ENCODE assay signal across 20 cellular contexts in genomic region chr5:144198386-144198785, GRCh38. TPM values are rescaled to one million over a fixed set of nuclear protein-coding genes. Genes with fewer than 3 reads are reported as not detected.
DNase-seq lines count a peak whose midpoint lies in the region; ATAC-seq and TF ChIP-seq lines count a peak whose summit lies in the region.
"Had no signal": no experiment of that assay in that cellular context is flagged by ENCODE, and none has a peak within 500 bp of the region (broad histone marks: within the 10 kb centered on the region; RNA-seq: fewer than 3 reads in every experiment).

No MANE protein-coding gene starts in this region.

- H3K4me1 ChIP-seq in mesenchymal stem cell (ENCODE audit: control insufficient read depth, insufficient read depth, low read depth, low read length) = peaks cover 2% of the 10 kb centered on the region
- H3K4me1 ChIP-seq: Peyer's patch had no signal

- H3K27ac ChIP-seq in mesenchymal stem cell (ENCODE audit: low read length, poor library complexity, severe bottlenecking) = peak overlapping the region; percentile 8
- H3K27ac ChIP-seq: HL-60, KMS-11, Peyer's patch, tibial nerve had no signal

- no peak overlapping the region for H3K4ac ChIP-seq in mesenchymal stem cell (ENCODE audit: low read depth in 1 of 2, low read length in 2 of 2)

- no peak overlapping the region for H3K18ac ChIP-seq in mesenchymal stem cell (ENCODE audit: low read depth in 1 of 2, low read length in 2 of 2)

- no peak overlapping the region for H3K4me2 ChIP-seq in mesenchymal stem cell (ENCODE audit: low read length, poor library complexity, severe bottlenecking)
- H3K4me2 ChIP-seq: KMS-11 had no signal

- H2BK120ac ChIP-seq in mesenchymal stem cell (ENCODE audit: low read depth, low read length) = no peak overlapping the region

- H3K23ac ChIP-seq in mesenchymal stem cell (ENCODE audit: low read length in 2 of 2) = no peak overlapping the region

- TF ChIP-seq CTCF in choroid plexus epithelial cell (conservative IDR thresholded peaks at IDR 0.05; ENCODE audit: low read depth, low read length) = no peak
- no peak for TF ChIP-seq CTCF in omental fat pad (IDR thresholded peaks at IDR 0.05)

- H2BK5ac ChIP-seq in mesenchymal stem cell (ENCODE audit: low read depth, low read length, poor library complexity, severe bottlenecking) = no peak overlapping the region

- no peaks in the 10 kb centered on the region for H3K27me3 ChIP-seq in mesenchymal stem cell (ENCODE audit: control insufficient read depth in 1 of 2, insufficient read depth in 1 of 2, low read length in 2 of 2)
- H3K27me3 ChIP-seq: Peyer's patch had no signal

- H3K36me3 ChIP-seq in mesenchymal stem cell (ENCODE audit: control insufficient read depth in 1 of 2, insufficient read depth in 2 of 2, low read depth in 1 of 2, low read length in 2 of 2) = no peaks in the 10 kb centered on the region
- H3K36me3 ChIP-seq: Peyer's patch, tibial nerve had no signal

- H3K4me3 ChIP-seq in choroid plexus epithelial cell (ENCODE audit: low read depth, low read length) (no peak overlapping the region), mesenchymal stem cell (ENCODE audit: insufficient read depth in 1 of 2, low read depth in 1 of 2, low read length in 2 of 2) (no peak overlapping the region)
- H3K4me3 ChIP-seq: Peyer's patch, tibial nerve had no signal

- ATAC-seq in GM18867 (IDR thresholded peaks at IDR 0.05; ENCODE audit: unreplicated experiment) (no peak), omental fat pad (ENCODE audit: low FRiP score) (no peak), HG03025 (IDR thresholded peaks at IDR 0.05; ENCODE audit: low FRiP score, unreplicated experiment) (no peak)
- ATAC-seq: sciatic nerve; stimulated activated effector memory CD8-positive, alpha-beta T cell treated with anti-CD3 and anti-CD28 coated beads, Interleukin-12 subunit alpha, Interleukin-12 subunit beta, amount 100 ng/mL, for 72 hours; T-helper 17 cell had no signal

- H3K9me3 ChIP-seq in mesenchymal stem cell (ENCODE audit: control insufficient read depth, low read length) = no peaks in the 10 kb centered on the region
- H3K9me3 ChIP-seq: Peyer's patch, tibial nerve had no signal

- no CpG with 5 or more reads among the region's 3 CpGs for WGBS in mesenchymal stem cell

- no peak overlapping the region for H4K8ac ChIP-seq in mesenchymal stem cell (ENCODE audit: low read length)

- H3K14ac ChIP-seq in mesenchymal stem cell (ENCODE audit: low read length in 2 of 2) = no peak overlapping the region

- no peak overlapping the region for H2AFZ ChIP-seq in mesenchymal stem cell (ENCODE audit: low read depth, low read length)

- H2BK15ac ChIP-seq in mesenchymal stem cell (ENCODE audit: low read depth, poor library complexity, severe bottlenecking) = no peak overlapping the region

- DNase-seq in DMS53 (lab: John Stamatoyannopoulos, UW) = peak; percentile 89
- peak; percentile 84 for DNase-seq in NCI-H2029 treated with DMSO at 0.1 percent for 48 hours (lab: John Stamatoyannopoulos, UW)
- peak; percentile 31 for DNase-seq in choroid plexus epithelial cell (ENCODE audit: low read depth)
- peak; percentile 54 for DNase-seq in mesenchymal stem cell
- no peak for DNase-seq in germinal center (ENCODE audit: low spot score)
- no peak for DNase-seq in omental fat pad (ENCODE audit: low spot score)
- DNase-seq: activated CD8-positive, alpha-beta memory T cell treated with anti-CD3 and anti-CD28 coated beads, Interleukin-2, amount 50 U/mL, for 4 hours; activated naive CD4-positive, alpha-beta T cell treated with anti-CD3 and anti-CD28 coated beads, Interleukin-2, amount 10 ng/mL, durations not matched to agents 7 days and 5 days; effector CD8-positive, alpha-beta T cell; immature natural killer cell; NCI-H524; Peyer's patch; T-helper 17 cell had no signal

- peak overlapping the region; percentile 7 for H3K9ac ChIP-seq in mesenchymal stem cell (ENCODE audit: low read length)
- H3K9ac ChIP-seq: KMS-11 had no signal

- peak overlapping the region in 1 of 2 experiments; percentile 62 for H2BK12ac ChIP-seq in mesenchymal stem cell (ENCODE audit: low read length in 2 of 2)

- H3K79me1 ChIP-seq in mesenchymal stem cell (replicated peaks; ENCODE audit: low read length, poor library complexity, severe bottlenecking) = no peaks in the 10 kb centered on the region

- no peak overlapping the region for H4K91ac ChIP-seq in mesenchymal stem cell (ENCODE audit: low read length)

- no peak overlapping the region for H2AK5ac ChIP-seq in mesenchymal stem cell (ENCODE audit: low read length, severe bottlenecking)

RNA-seq across cellular contexts. Expression of gene KCTD16, which starts 27.7 kb away (rescaled TPM):
- 0.22 TPM for polyA plus RNA-seq in mesenchymal stem cell (2013, experiment 1 of 2)
- 0.19 TPM for polyA plus RNA-seq in mesenchymal stem cell (2013, experiment 2 of 2)
- under 1 TPM in 3 of 4 donors, not detected in 1; 0.09 to 0.19 (median 0.16) TPM for total RNA-seq in omental fat pad
- total RNA-seq: T-helper 17 cell had no signal

RNA-seq across cellular contexts. Expression of gene YIPF5, which starts 27.9 kb away (rescaled TPM):
- 78.3 TPM for polyA plus RNA-seq in mesenchymal stem cell (2013, experiment 1 of 2)
- polyA plus RNA-seq in mesenchymal stem cell (2013, experiment 2 of 2) = 83.7 TPM
- total RNA-seq in omental fat pad = 10 to 100 TPM; 30.5 to 45.7 (median 44.7) TPM

Comparison
In these comparisons a context has a peak if more than half of its experiments do, and no peak if none do; other contexts are left out.
1. DNase-seq: peak in DMS53 (single experiment), NCI-H2029 treated with DMSO at 0.1 percent for 48 hours (single experiment), choroid plexus epithelial cell (single experiment) and mesenchymal stem cell (single experiment); none in germinal center (single experiment) and omental fat pad (single experiment).